In genomic region chr16:70451004-70451340, GRCh38 we compare ENCODE assay signal across 1 cellular context.
TF ChIP-seq lines count a peak whose summit lies in the region.

No MANE protein-coding gene starts in this region.

TF ChIP-seq in HepG2, 621 proteins besides CTCF, POLR2A, EP300 and RAD21:
- TF ChIP-seq ZHX1 (CRISPR knock-in tag; IDR thresholded peaks at IDR 0.05; ENCODE audit: low read depth), result 0 out of 2 replicates have a peak, but pooled peaks have one; percentile 38
